9 cellular contexts compared by ENCODE assay signal in genomic region chr14:91380610-91381371, GRCh38. TPM values are rescaled to one million over a fixed set of nuclear protein-coding genes. Genes with fewer than 3 reads are reported as not detected.
DNase-seq lines count a peak whose midpoint lies in the region; ATAC-seq and TF ChIP-seq lines count a peak whose summit lies in the region.
"Had no signal": no experiment of that assay in that cellular context is flagged by ENCODE, and none has a peak within 500 bp of the region (broad histone marks: within the 10 kb centered on the region; RNA-seq: fewer than 3 reads in every experiment).

No MANE protein-coding gene starts in this region.

- H3K4me3 Mint-ChIP-seq in activated T-cell treated with anti-CD3 and anti-CD28 coated beads, Interleukin-2, amount 50 U/mL, for 72 hours, result peak overlapping the region in 1 of 2 donors; percentile 50
- no peak overlapping the region for H3K4me3 Mint-ChIP-seq in activated T-cell treated with anti-CD3 and anti-CD28 coated beads, Interleukin-2, amount 50 U/mL, for 4 hours
- H3K4me3 Mint-ChIP-seq in stimulated activated effector memory CD8-positive, alpha-beta T cell treated with anti-CD3 and anti-CD28 coated beads, Interleukin-12 subunit alpha, Interleukin-12 subunit beta, amount 100 ng/mL, for 72 hours, result peak overlapping the region; percentile 46

- peak overlapping the region; percentile 23 for H3K27ac Mint-ChIP-seq in activated T-cell treated with anti-CD3 and anti-CD28 coated beads, Interleukin-2, amount 50 U/mL, for 72 hours
- H3K27ac Mint-ChIP-seq in stimulated activated effector memory CD8-positive, alpha-beta T cell treated with anti-CD3 and anti-CD28 coated beads, Interleukin-12 subunit alpha, Interleukin-12 subunit beta, amount 100 ng/mL, for 72 hours, result peak overlapping the region; percentile 94

- TF ChIP-seq CTCF in foreskin fibroblast (IDR thresholded peaks at IDR 0.05; ENCODE audit: low read depth, low read length), result no peak

- ATAC-seq in activated T-cell treated with anti-CD3 and anti-CD28 coated beads, Interleukin-2, amount 50 U/mL, for 72 hours (replicated peaks in 1 of 2), result no peak
- no peak for ATAC-seq in activated T-cell treated with anti-CD3 and anti-CD28 coated beads, Interleukin-2, amount 50 U/mL, for 4 hours
- no peak for ATAC-seq in stimulated activated effector memory CD8-positive, alpha-beta T cell treated with anti-CD3 and anti-CD28 coated beads, Interleukin-12 subunit alpha, Interleukin-12 subunit beta, amount 100 ng/mL, for 72 hours
- ATAC-seq in HG03280 (IDR thresholded peaks at IDR 0.05; ENCODE audit: unreplicated experiment), result no peak

- H3K36me3 Mint-ChIP-seq in activated T-cell treated with anti-CD3 and anti-CD28 coated beads, Interleukin-2, amount 50 U/mL, for 72 hours (ENCODE audit: insufficient read depth in 2 of 2), result peaks cover 0 to 7% of the 10 kb centered on the region in 2 donors
- peaks cover 13% of the 10 kb centered on the region for H3K36me3 Mint-ChIP-seq in activated T-cell treated with anti-CD3 and anti-CD28 coated beads, Interleukin-2, amount 50 U/mL, for 4 hours (ENCODE audit: insufficient read depth)
- H3K36me3 Mint-ChIP-seq in stimulated activated effector memory CD8-positive, alpha-beta T cell treated with anti-CD3 and anti-CD28 coated beads, Interleukin-12 subunit alpha, Interleukin-12 subunit beta, amount 100 ng/mL, for 72 hours, result peaks cover 88% of the 10 kb centered on the region

- H3K9me3 Mint-ChIP-seq in activated T-cell treated with anti-CD3 and anti-CD28 coated beads, Interleukin-2, amount 50 U/mL, for 72 hours, result no peaks in the 10 kb centered on the region
- H3K9me3 Mint-ChIP-seq in activated T-cell treated with anti-CD3 and anti-CD28 coated beads, Interleukin-2, amount 50 U/mL, for 4 hours, result no peaks in the 10 kb centered on the region
- H3K9me3 Mint-ChIP-seq in stimulated activated effector memory CD8-positive, alpha-beta T cell treated with anti-CD3 and anti-CD28 coated beads, Interleukin-12 subunit alpha, Interleukin-12 subunit beta, amount 100 ng/mL, for 72 hours, result no peaks in the 10 kb centered on the region

- no peaks in the 10 kb centered on the region for H3K27me3 Mint-ChIP-seq in activated T-cell treated with anti-CD3 and anti-CD28 coated beads, Interleukin-2, amount 50 U/mL, for 72 hours (ENCODE audit: low read depth)
- H3K27me3 Mint-ChIP-seq in activated T-cell treated with anti-CD3 and anti-CD28 coated beads, Interleukin-2, amount 50 U/mL, for 4 hours (ENCODE audit: low read depth), result no peaks in the 10 kb centered on the region

- H3K4me3 ChIP-seq in foreskin fibroblast (ENCODE audit: low read depth in 1 of 2, low read length in 2 of 2), result no peak overlapping the region
- H3K4me3 ChIP-seq: smooth muscle cell had no signal

- H3K4me1 Mint-ChIP-seq in activated T-cell treated with anti-CD3 and anti-CD28 coated beads, Interleukin-2, amount 50 U/mL, for 72 hours (ENCODE audit: low read depth), result peaks cover 92% of the 10 kb centered on the region
- H3K4me1 Mint-ChIP-seq in activated T-cell treated with anti-CD3 and anti-CD28 coated beads, Interleukin-2, amount 50 U/mL, for 4 hours (ENCODE audit: low read depth), result peaks cover 96% of the 10 kb centered on the region
- peaks cover 97% of the 10 kb centered on the region for H3K4me1 Mint-ChIP-seq in stimulated activated effector memory CD8-positive, alpha-beta T cell treated with anti-CD3 and anti-CD28 coated beads, Interleukin-12 subunit alpha, Interleukin-12 subunit beta, amount 100 ng/mL, for 72 hours

- DNase-seq in activated T-cell treated with anti-CD3 and anti-CD28 coated beads, Interleukin-2, amount 50 U/mL, for 72 hours, result no peak
- no peak for DNase-seq in activated T-cell treated with anti-CD3 and anti-CD28 coated beads, Interleukin-2, amount 50 U/mL, for 4 hours
- DNase-seq in NCI-H446 (lab: John Stamatoyannopoulos, UW) (peak; percentile 69 to 91), brain pericyte (ENCODE audit: low read depth, low spot score) (peak; percentile 18), iPS-NIHi7 (ENCODE audit: extremely low spot score) (no peak), foreskin fibroblast (no peak)
- DNase-seq in stimulated activated effector memory CD8-positive, alpha-beta T cell treated with anti-CD3 and anti-CD28 coated beads, Interleukin-12 subunit alpha, Interleukin-12 subunit beta, amount 100 ng/mL, for 72 hours (ENCODE audit: low spot score in 2 of 2), result no peak

RNA-seq across cellular contexts. Expression of gene CCDC88C, which starts 36.8 kb away (rescaled TPM):
- total RNA-seq in activated T-cell treated with anti-CD3 and anti-CD28 coated beads, Interleukin-2, amount 50 U/mL, for 72 hours, result 100 to 1,000 TPM; 103 to 111 TPM
- 10 to 100 TPM; 50.3 to 60.2 (median 58.2) TPM for total RNA-seq in activated T-cell treated with anti-CD3 and anti-CD28 coated beads, Interleukin-2, amount 50 U/mL, for 4 hours

Comparison
In these comparisons a context has a peak if more than half of its experiments do, and no peak if none do; other contexts are left out.
1. DNase-seq: peak in NCI-H446 (2 of 2) and brain pericyte (single experiment); none in activated T-cell treated with anti-CD3 and anti-CD28 coated beads, Interleukin-2, amount 50 U/mL, for 72 hours (0 of 2), activated T-cell treated with anti-CD3 and anti-CD28 coated beads, Interleukin-2, amount 50 U/mL, for 4 hours (single experiment), stimulated activated effector memory CD8-positive, alpha-beta T cell treated with anti-CD3 and anti-CD28 coated beads, Interleukin-12 subunit alpha, Interleukin-12 subunit beta, amount 100 ng/mL, for 72 hours (0 of 2), iPS-NIHi7 (single experiment) and foreskin fibroblast (0 of 2).